ENCODE assay signal across 23 cellular contexts in genomic region chr2:131033786-131034121, GRCh38. TPM values are rescaled to one million over a fixed set of nuclear protein-coding genes. Genes with fewer than 3 reads are reported as not detected.
A peak's percentile ranks its signal among the peaks of the same experiment; 100 is the strongest.
DNase-seq lines count a peak whose midpoint lies in the region; ATAC-seq and TF ChIP-seq lines count a peak whose summit lies in the region.
"Had no signal": no experiment of that assay in that cellular context is flagged by ENCODE, and none has a peak within 500 bp of the region (broad histone marks: within the 10 kb centered on the region; RNA-seq: fewer than 3 reads in every experiment).

No MANE protein-coding gene starts in this region.

- ATAC-seq in stimulated activated naive CD8-positive, alpha-beta T cell treated with anti-CD3 and anti-CD28 coated beads, Interleukin-15, amount 100 ng/mL, for 72 hours: no peak
- ATAC-seq in mucosa of descending colon (peak; percentile 48), GM19452 (IDR thresholded peaks at IDR 0.05; ENCODE audit: unreplicated experiment) (no peak)
- ATAC-seq: activated naive CD4-positive, alpha-beta T cell treated with anti-CD3 and anti-CD28 coated beads, Interleukin-2, amount 50 U/mL, for 72 hours had no signal

- H3K4me1 Mint-ChIP-seq in stimulated activated naive CD8-positive, alpha-beta T cell treated with anti-CD3 and anti-CD28 coated beads, Interleukin-15, Interleukin-2, amounts not matched to agents 100 ng/mL and 50 ng/mL, for 24 hours (ENCODE audit: low read depth): peaks cover 6% of the 10 kb centered on the region
- peaks cover 42% of the 10 kb centered on the region for H3K4me1 Mint-ChIP-seq in stimulated activated naive CD8-positive, alpha-beta T cell treated with anti-CD3 and anti-CD28 coated beads, Interleukin-15, amount 100 ng/mL, for 72 hours
- H3K4me1 Mint-ChIP-seq in chondrocyte (ENCODE audit: low read depth) (peaks cover 15% of the 10 kb centered on the region), type B pancreatic cell (ENCODE audit: unreplicated experiment) (peaks cover 6% of the 10 kb centered on the region)
- H3K4me1 Mint-ChIP-seq: CD14-positive monocyte had no signal

- DNase-seq in stimulated activated naive CD8-positive, alpha-beta T cell treated with anti-CD3 and anti-CD28 coated beads, Interleukin-15, amount 100 ng/mL, for 72 hours: no peak
- DNase-seq in chondrocyte (ENCODE audit: low spot score) (no peak), mucosa of descending colon (no peak), type B pancreatic cell (ENCODE audit: extremely low spot score, unreplicated experiment) (peak; percentile 49), NCI-H524 treated with DMSO at 0.1 percent for 48 hours (lab: John Stamatoyannopoulos, UW) (no peak), kidney tubule cell (ENCODE audit: low spot score) (no peak)
- DNase-seq: activated CD4-positive, alpha-beta T cell treated with anti-CD3 and anti-CD28 coated beads, Interleukin-2, amount 50 U/mL, for 4 hours; activated T-cell treated with anti-CD3 and anti-CD28 coated beads, Interleukin-2, amount 50 U/mL, for 24 hours; DMS79 treated with DMSO at 0.1 percent for 48 hours; KG1; NCI-H1048; NCI-H2029; NCI-H446 treated with DMSO at 0.1 percent for 48 hours; stimulated activated CD4-positive, alpha-beta T cell treated with anti-CD3 and anti-CD28 coated beads, Interleukin-15, amount 100 ng/mL, for 24 hours; stimulated activated naive CD4-positive, alpha-beta T cell had no signal

- H3K36me3 Mint-ChIP-seq in stimulated activated naive CD8-positive, alpha-beta T cell treated with anti-CD3 and anti-CD28 coated beads, Interleukin-15, Interleukin-2, amounts not matched to agents 100 ng/mL and 50 ng/mL, for 24 hours (ENCODE audit: low read depth): no peaks in the 10 kb centered on the region
- H3K36me3 Mint-ChIP-seq in chondrocyte (ENCODE audit: low read depth): no peaks in the 10 kb centered on the region
- H3K36me3 Mint-ChIP-seq in type B pancreatic cell: no peaks in the 10 kb centered on the region
- H3K36me3 Mint-ChIP-seq: activated naive CD4-positive, alpha-beta T cell treated with anti-CD3 and anti-CD28 coated beads, Interleukin-2, amount 50 U/mL, for 72 hours; CD14-positive monocyte had no signal

- no peak overlapping the region for H3K4me3 ChIP-seq in mucosa of descending colon

- no peaks in the 10 kb centered on the region for H3K9me3 Mint-ChIP-seq in stimulated activated naive CD8-positive, alpha-beta T cell treated with anti-CD3 and anti-CD28 coated beads, Interleukin-15, Interleukin-2, amounts not matched to agents 100 ng/mL and 50 ng/mL, for 24 hours
- H3K9me3 Mint-ChIP-seq in stimulated activated naive CD8-positive, alpha-beta T cell treated with anti-CD3 and anti-CD28 coated beads, Interleukin-15, amount 100 ng/mL, for 72 hours: no peaks in the 10 kb centered on the region
- no peaks in the 10 kb centered on the region for H3K9me3 Mint-ChIP-seq in chondrocyte (ENCODE audit: low read depth)
- no peaks in the 10 kb centered on the region for H3K9me3 Mint-ChIP-seq in type B pancreatic cell
- H3K9me3 Mint-ChIP-seq: activated naive CD4-positive, alpha-beta T cell treated with anti-CD3 and anti-CD28 coated beads, Interleukin-2, amount 50 U/mL, for 72 hours; activated T-cell treated with anti-CD3 and anti-CD28 coated beads, Interleukin-2, amount 50 U/mL, for 24 hours had no signal

- H3K4me3 Mint-ChIP-seq in stimulated activated naive CD8-positive, alpha-beta T cell treated with anti-CD3 and anti-CD28 coated beads, Interleukin-15, Interleukin-2, amounts not matched to agents 100 ng/mL and 50 ng/mL, for 24 hours: peak overlapping the region; percentile 26
- no peak overlapping the region for H3K4me3 Mint-ChIP-seq in stimulated activated naive CD8-positive, alpha-beta T cell treated with anti-CD3 and anti-CD28 coated beads, Interleukin-15, amount 100 ng/mL, for 72 hours
- peak overlapping the region; percentile 72 for H3K4me3 Mint-ChIP-seq in chondrocyte (ENCODE audit: unreplicated experiment)
- peak overlapping the region; percentile 83 for H3K4me3 Mint-ChIP-seq in type B pancreatic cell

- H3K36me3 ChIP-seq in mucosa of descending colon (ENCODE audit: low read depth): no peaks in the 10 kb centered on the region
- H3K36me3 ChIP-seq: cardiac muscle cell, neutrophil, right atrium auricular region, upper lobe of right lung had no signal

- intact Hi-C loops in mucosa of descending colon (cut with DNase I, micrococcal nuclease): no loop called here

- H3K4me1 ChIP-seq in mucosa of descending colon (ENCODE audit: low read depth): peaks cover 4% of the 10 kb centered on the region
- H3K4me1 ChIP-seq: upper lobe of right lung had no signal

- no peak for TF ChIP-seq CTCF in chondrocyte (IDR thresholded peaks at IDR 0.05)
- no peak for TF ChIP-seq CTCF in mucosa of descending colon (IDR thresholded peaks at IDR 0.05)
- TF ChIP-seq CTCF in type B pancreatic cell (conservative IDR thresholded peaks at IDR 0.05): no peak

- no peaks in the 10 kb centered on the region for H3K9me3 ChIP-seq in mucosa of descending colon
- H3K9me3 ChIP-seq: neutrophil, right atrium auricular region, upper lobe of right lung had no signal

- no peak overlapping the region for H3K27ac Mint-ChIP-seq in stimulated activated naive CD8-positive, alpha-beta T cell treated with anti-CD3 and anti-CD28 coated beads, Interleukin-15, Interleukin-2, amounts not matched to agents 100 ng/mL and 50 ng/mL, for 24 hours
- H3K27ac Mint-ChIP-seq in stimulated activated naive CD8-positive, alpha-beta T cell treated with anti-CD3 and anti-CD28 coated beads, Interleukin-15, amount 100 ng/mL, for 72 hours: no peak overlapping the region
- H3K27ac Mint-ChIP-seq in chondrocyte (ENCODE audit: unreplicated experiment) (no peak overlapping the region), type B pancreatic cell (peak overlapping the region; percentile 48)
- H3K27ac Mint-ChIP-seq: activated naive CD4-positive, alpha-beta T cell treated with anti-CD3 and anti-CD28 coated beads, Interleukin-2, amount 50 U/mL, for 72 hours; activated T-cell treated with anti-CD3 and anti-CD28 coated beads, Interleukin-2, amount 50 U/mL, for 24 hours; CD14-positive monocyte had no signal

- peaks cover 12% of the 10 kb centered on the region for H3K27me3 Mint-ChIP-seq in stimulated activated naive CD8-positive, alpha-beta T cell treated with anti-CD3 and anti-CD28 coated beads, Interleukin-15, Interleukin-2, amounts not matched to agents 100 ng/mL and 50 ng/mL, for 24 hours
- H3K27me3 Mint-ChIP-seq in stimulated activated naive CD8-positive, alpha-beta T cell treated with anti-CD3 and anti-CD28 coated beads, Interleukin-15, amount 100 ng/mL, for 72 hours: peaks cover 23% of the 10 kb centered on the region
- H3K27me3 Mint-ChIP-seq in chondrocyte (ENCODE audit: low read depth): no peaks in the 10 kb centered on the region
- H3K27me3 Mint-ChIP-seq in type B pancreatic cell: peaks cover 17% of the 10 kb centered on the region

RNA-seq across cellular contexts. Expression of gene FAM168B, which starts 59.5 kb away (rescaled TPM):
- total RNA-seq in chondrocyte: 94.9 to 118 TPM (median 111 TPM) in 3 replicates
- 100 to 1,000 TPM in 1 of 3 donors, 10 to 100 TPM in 2; 79.1 to 131 (median 86.1) TPM for total RNA-seq in mucosa of descending colon
- total RNA-seq in type B pancreatic cell (ENCODE audit: low replicate concordance): 97.2 and 104 TPM in 2 replicates

Comparison
In these comparisons a context has a peak if more than half of its experiments do, and no peak if none do; other contexts are left out.
1. H3K4me3 Mint-ChIP-seq: peak in stimulated activated naive CD8-positive, alpha-beta T cell treated with anti-CD3 and anti-CD28 coated beads, Interleukin-15, Interleukin-2, amounts not matched to agents 100 ng/mL and 50 ng/mL, for 24 hours (single experiment), chondrocyte (single experiment) and type B pancreatic cell (single experiment); none in stimulated activated naive CD8-positive, alpha-beta T cell treated with anti-CD3 and anti-CD28 coated beads, Interleukin-15, amount 100 ng/mL, for 72 hours (0 of 2).